ENCODE assay signal across 8 cellular contexts in genomic region chr15:63504247-63504978, GRCh38. TPM values are rescaled to one million over a fixed set of nuclear protein-coding genes. Genes with fewer than 3 reads are reported as not detected.
DNase-seq lines count a peak whose midpoint lies in the region; ATAC-seq and TF ChIP-seq lines count a peak whose summit lies in the region.

Gene USP3, plus strand, starts transcription at chr15:63504593. Its CDS starts 147 bp downstream, at chr15:63504740.

- H3K36me3 ChIP-seq in kidney epithelial cell (ENCODE audit: control insufficient read depth, insufficient read depth, low read length) = no peaks in the 10 kb centered on the region

- peak within 1 kb of the TSS; percentile 69 for H3K4me3 ChIP-seq in kidney epithelial cell (ENCODE audit: low read depth, low read length)

- peak; percentile 94 for DNase-seq in AG20443 (ENCODE audit: low spot score)
- DNase-seq in NCI-H510A (lab: John Stamatoyannopoulos, UW) = peak; percentile 81
- DNase-seq in activated CD4-positive, alpha-beta T cell treated with anti-CD3 and anti-CD28 coated beads for 1 hour = peak; percentile 92
- DNase-seq in cerebellar nuclear complex (lab: John Stamatoyannopoulos, UW) = peak; percentile 31 to 67
- DNase-seq in kidney epithelial cell (ENCODE audit: low read depth) = no peak
- peak; percentile 93 for DNase-seq in stimulated activated CD4-positive, alpha-beta T cell treated with anti-CD3 and anti-CD28 coated beads, Interleukin-15, amount 100 ng/mL, for 24 hours

- TF ChIP-seq CTCF in kidney epithelial cell (IDR thresholded peaks at IDR 0.05; ENCODE audit: insufficient read depth, low read length, poor library complexity, severe bottlenecking) = peak; percentile 17

- ATAC-seq in GM19035 (IDR thresholded peaks at IDR 0.05; ENCODE audit: unreplicated experiment) (peak; percentile 61), HG03354 (IDR thresholded peaks at IDR 0.05; ENCODE audit: poor library complexity, severe bottlenecking, unreplicated experiment) (peak; percentile 49)

- no peaks in the 10 kb centered on the region for H3K27me3 ChIP-seq in kidney epithelial cell (ENCODE audit: control insufficient read depth, insufficient read depth, low read length)

RNA-seq across cellular contexts. Expression of gene USP3, which starts in this region (rescaled TPM):
- total RNA-seq in kidney epithelial cell = 38.9 and 46.3 TPM in 2 replicates
